In genomic region chr14:87066221-87066817, GRCh38 we compare ENCODE assay signal across 13 cellular contexts.
DNase-seq lines count a peak whose midpoint lies in the region; FAIRE-seq and TF ChIP-seq lines count a peak whose summit lies in the region.
"Had no signal": no experiment of that assay in that cellular context is flagged by ENCODE, and none has a peak within 500 bp of the region (broad histone marks: within the 10 kb centered on the region; RNA-seq: fewer than 3 reads in every experiment).

No MANE protein-coding gene starts in this region.

- no peaks in the 10 kb centered on the region for H3K9me1 ChIP-seq in keratinocyte (ENCODE audit: control insufficient read depth, extremely low read depth, insufficient read depth, low read length)

- no peaks in the 10 kb centered on the region for H3K27me3 ChIP-seq in MM.1S (replicated peaks; ENCODE audit: insufficient read depth, low read length)
- H3K27me3 ChIP-seq in keratinocyte (ENCODE audit: control insufficient read depth, extremely low read depth, insufficient read depth, low read length): no peaks in the 10 kb centered on the region

- no peak for DNase-seq in D721Med (ENCODE audit: insufficient read length, low spot score)
- no peak for DNase-seq in MM.1S
- peak; percentile 24 for DNase-seq in SK-MEL-5 (ENCODE audit: low read depth, low spot score)
- DNase-seq in keratinocyte (ENCODE audit: low read depth, low spot score): no peak
- no peak for DNase-seq in activated T-cell treated with anti-CD3 and anti-CD28 coated beads for 4 hours
- DNase-seq in activated CD4-positive, alpha-beta T cell treated with anti-CD3 and anti-CD28 coated beads for 1 hour: no peak
- DNase-seq in NK-92 (lab: John Stamatoyannopoulos, UW; ENCODE audit: unreplicated experiment): no peak
- no peak for DNase-seq in NCI-H1092 (lab: John Stamatoyannopoulos, UW)
- DNase-seq: activated T-cell treated with anti-CD3 and anti-CD28 coated beads, Interleukin-2, amount 50 U/mL, for 4 hours; GF-D8; HCEC 1CT; naive thymus-derived CD4-positive, alpha-beta T cell; NCI-H1417 treated with DMSO at 0.1 percent for 48 hours had no signal

- in situ Hi-C loops in SK-MEL-5 (cut with HindIII; ENCODE audit: low pct_unique_long_range_greater_than_20kb, low sequenced_read_pairs): no loop called here

- dilution Hi-C loops in keratinocyte (cut with MboI; ENCODE audit: extremely low pct_ligation_motif_present, low sequenced_read_pairs): no loop called here

- H3K79me2 ChIP-seq in MM.1S (ENCODE audit: low read length) (no peaks in the 10 kb centered on the region), keratinocyte (ENCODE audit: control insufficient read depth, insufficient read depth, low read length) (no peaks in the 10 kb centered on the region)

- no peak for FAIRE-seq in D721Med (lab: Jason Lieb, UNC)
- no peak for FAIRE-seq in keratinocyte (lab: Jason Lieb, UNC)

- no peak overlapping the region for H2AFZ ChIP-seq in MM.1S (ENCODE audit: low read length)
- H2AFZ ChIP-seq in keratinocyte (ENCODE audit: control insufficient read depth, low read length): no peak overlapping the region

- H3K36me3 ChIP-seq in MM.1S (replicated peaks; ENCODE audit: insufficient read depth, low read length) (no peaks in the 10 kb centered on the region), keratinocyte (ENCODE audit: control insufficient read depth in 2 of 2, extremely low read depth in 1 of 2, insufficient read depth in 2 of 2, low read length in 2 of 2) (no peaks in the 10 kb centered on the region)

- H3K9ac ChIP-seq in MM.1S (ENCODE audit: low read length) (no peak overlapping the region), keratinocyte (ENCODE audit: control insufficient read depth, extremely low read depth, insufficient read depth, low read length) (no peak overlapping the region)

- no peaks in the 10 kb centered on the region for H4K20me1 ChIP-seq in MM.1S (ENCODE audit: insufficient read depth, low read length)
- no peaks in the 10 kb centered on the region for H4K20me1 ChIP-seq in keratinocyte (ENCODE audit: control insufficient read depth, extremely low read depth, insufficient read depth, low read length)

- H3K9me3 ChIP-seq in MM.1S (replicated peaks; ENCODE audit: insufficient read depth, low read length) (no peaks in the 10 kb centered on the region), keratinocyte (ENCODE audit: control insufficient read depth, low read depth, low read length) (no peaks in the 10 kb centered on the region)

- peak; percentile 52 for TF ChIP-seq CTCF in D721Med (IDR thresholded peaks at IDR 0.05; ENCODE audit: insufficient read depth, missing control alignments)
- TF ChIP-seq CTCF in MM.1S (IDR thresholded peaks at IDR 0.05; ENCODE audit: low read length): peak; percentile 29
- TF ChIP-seq CTCF in keratinocyte (optimal IDR thresholded peaks at IDR 0.05 in 1 of 3, IDR thresholded peaks at IDR 0.05 in 1 of 3, conservative IDR thresholded peaks at IDR 0.05 in 1 of 3; ENCODE audit: extremely low read depth in 1 of 3, insufficient read depth in 2 of 3, low read length in 3 of 3): peak in 2 of 3 experiments; percentile 51 to 62

- H3K9me2 ChIP-seq in MM.1S (replicated peaks; ENCODE audit: insufficient read depth, low read length): no peaks in the 10 kb centered on the region

- H3K4me3 ChIP-seq in MM.1S (ENCODE audit: low read length): no peak overlapping the region
- H3K4me3 ChIP-seq in keratinocyte (ENCODE audit: control insufficient read depth in 2 of 3, extremely low read depth in 1 of 3, insufficient read depth in 2 of 3, low read depth in 1 of 3, low read length in 3 of 3): no peak overlapping the region

- H3K27ac ChIP-seq in MM.1S (ENCODE audit: low read length) (peak overlapping the region; percentile 75; the same call in 1 of the 2 replicates), keratinocyte (ENCODE audit: control insufficient read depth, insufficient read depth, low read length) (no peak overlapping the region)

- H3K4me2 ChIP-seq in MM.1S (ENCODE audit: low read depth, low read length): no peak overlapping the region
- H3K4me2 ChIP-seq in keratinocyte (ENCODE audit: control insufficient read depth, extremely low read depth, insufficient read depth, low read depth, low read length): no peak overlapping the region

- no peaks in the 10 kb centered on the region for H3F3A ChIP-seq in MM.1S (ENCODE audit: insufficient read depth, low read length)

- H3K4me1 ChIP-seq in MM.1S (ENCODE audit: low read length): peaks cover 16% of the 10 kb centered on the region
- H3K4me1 ChIP-seq in keratinocyte (ENCODE audit: control insufficient read depth, extremely low read depth, insufficient read depth, low read length): no peaks in the 10 kb centered on the region
